In the genomic region with DNA sequence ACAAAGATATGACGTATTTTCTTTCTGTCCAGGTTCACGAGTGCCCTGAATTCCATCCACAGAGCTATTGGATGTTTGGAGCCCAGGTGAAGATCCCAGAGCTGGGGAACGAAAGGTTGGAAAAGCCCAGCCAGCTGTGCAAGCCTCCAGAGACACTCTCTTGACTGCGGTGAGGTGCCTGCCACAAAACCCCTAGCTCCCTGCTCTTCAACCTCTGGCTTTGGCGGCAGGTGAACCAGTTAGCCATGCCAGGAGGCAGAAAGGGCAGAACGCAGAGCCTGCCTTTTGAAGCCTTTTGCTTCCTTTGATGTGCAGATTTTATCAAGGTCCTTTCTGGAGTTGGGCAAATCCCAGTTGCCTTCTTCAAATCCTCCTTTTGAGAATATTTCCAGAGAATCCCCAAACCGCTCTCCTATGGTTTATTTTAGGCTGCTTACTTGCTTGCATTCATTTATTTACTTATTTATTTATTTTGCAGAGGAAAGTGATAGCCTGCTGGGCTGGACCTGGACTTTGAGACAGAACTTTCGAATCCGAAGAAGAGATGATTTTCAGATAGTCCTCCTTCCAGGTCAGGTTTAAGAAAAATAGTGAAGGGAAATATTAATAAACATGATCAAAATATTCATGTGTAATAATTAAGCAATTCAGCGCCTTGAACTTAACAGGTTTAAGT, we compare ENCODE assay signal across 20 cellular contexts.
"Had no signal": no experiment of that assay in that cellular context is flagged by ENCODE, and none has a peak within 500 bp of the region (broad histone marks: within the 10 kb centered on the region; RNA-seq: fewer than 3 reads in every experiment).

No MANE protein-coding gene starts in this region.

- H2AFZ ChIP-seq: hepatocyte had no signal

- H3K36me3 ChIP-seq: heart right ventricle, lower lobe of right lung, sigmoid colon, spleen, tibial nerve, upper lobe of left lung, vagina had no signal

- H3K27me3 ChIP-seq: hepatocyte, sigmoid colon, spleen, tibial nerve, upper lobe of left lung, vagina had no signal

- H3K79me2 ChIP-seq: hepatocyte had no signal

- H3K9me3 ChIP-seq: lower lobe of right lung, sigmoid colon, tibial nerve, upper lobe of left lung, vagina had no signal

- H3K4me3 ChIP-seq: heart right ventricle, hepatocyte, lower lobe of right lung, sigmoid colon, spleen, tibial nerve, upper lobe of left lung, vagina had no signal

- FAIRE-seq: small intestine had no signal

- H3K4me2 ChIP-seq: hepatocyte had no signal

- DNase-seq: heart right ventricle; islet precursor cell; left ventricle myocardium superior; lower lobe of right lung; mammary epithelial cell; mesenchymal stem cell; naive thymus-derived CD8-positive, alpha-beta T cell; nucleus accumbens; retina; right cardiac atrium; sigmoid colon; spleen; stimulated activated CD4-positive, alpha-beta T cell treated with anti-CD3 and anti-CD28 coated beads, Interleukin-4, amount 100 ng/mL, for 24 hours; stimulated activated naive CD4-positive, alpha-beta T cell; upper lobe of left lung had no signal

- H3K27ac ChIP-seq: heart right ventricle, hepatocyte, lower lobe of right lung, sigmoid colon, spleen, tibial nerve, upper lobe of left lung, vagina had no signal

- ATAC-seq: heart right ventricle; left ventricle myocardium superior; lower lobe of right lung; naive thymus-derived CD8-positive, alpha-beta T cell; right cardiac atrium; stimulated activated effector memory CD8-positive, alpha-beta T cell treated with anti-CD3 and anti-CD28 coated beads, Interleukin-12 subunit alpha, Interleukin-12 subunit beta, amount 100 ng/mL, for 72 hours had no signal

- H3K4me1 ChIP-seq: heart right ventricle, sigmoid colon, spleen, tibial nerve, vagina had no signal
